Comparison of ENCODE assay signal across 8 cellular contexts in genomic region chr1:10429868-10430215, GRCh38. TPM values are rescaled to one million over a fixed set of nuclear protein-coding genes. Genes with fewer than 3 reads are reported as not detected.
DNase-seq lines count a peak whose midpoint lies in the region; ATAC-seq and TF ChIP-seq lines count a peak whose summit lies in the region.

No MANE protein-coding gene starts in this region.

- H2BK12ac ChIP-seq in H9 (ENCODE audit: insufficient read length, low read depth, low read length) = no peak overlapping the region

- CTCF ChIA-PET in WTC11 (lab: Charles Lee) = interaction anchor here (0.6 to 3.3 kb wide), 30 partner anchors 10 to 709 kb away, joined by 3 to 39 read pairs (median 4); partner anchors contain the start of genes CORT, CTNNBIP1, KIF1B and PEX14

- POLR2A ChIA-PET in WTC11 (lab: Charles Lee) = interaction anchor here (1.0 to 1.9 kb wide), 4 partner anchors 30 to 486 kb away, joined by 3 to 8 read pairs (median 6); partner anchors contain the start of genes LZIC and NMNAT1

- no peaks in the 10 kb centered on the region for H3K27me3 ChIP-seq in H9 (ENCODE audit: insufficient read depth, low read length)
- H3K27me3 ChIP-seq in hepatocyte = no peaks in the 10 kb centered on the region

- H3K23me2 ChIP-seq in H9 (ENCODE audit: insufficient read length, low read depth, low read length, poor library complexity, severe bottlenecking) = peaks cover 4% of the 10 kb centered on the region

- H3K9me3 Mint-ChIP-seq in H9 (no peaks in the 10 kb centered on the region), WTC11 (no peaks in the 10 kb centered on the region)

- no peak overlapping the region for H3K56ac ChIP-seq in H9 (ENCODE audit: insufficient read length, low read depth, low read length)

- WGBS in H9 (ENCODE audit: extremely low coverage, insufficient read length, low lambda C conversion rate) = no CpG with 5 or more reads among the region's 16 CpGs
- 47% methylated on average over 16 of the region's 16 CpGs for WGBS in hepatocyte (ENCODE audit: low lambda C conversion rate, missing lambda C conversion rate)

- H3K4me2 ChIP-seq in H9 (ENCODE audit: insufficient read depth, insufficient read length, low read length) (peak overlapping the region; percentile 81), hepatocyte (peak overlapping the region; percentile 93)

- H3K4me1 Mint-ChIP-seq in H9 (peaks cover 19 to 20% of the 10 kb centered on the region in 2 experiments), WTC11 (peaks cover 20% of the 10 kb centered on the region)

- no peaks in the 10 kb centered on the region for H3K9me3 ChIP-seq in H9 (ENCODE audit: control insufficient read depth, low read depth, low read length)
- H3K9me3 ChIP-seq in hepatocyte (ENCODE audit: low read depth) = no peaks in the 10 kb centered on the region

- H2AFZ ChIP-seq in H9 (ENCODE audit: low read length) (no peak overlapping the region), hepatocyte (peak overlapping the region; percentile 73)

- no peak overlapping the region for H3T11ph ChIP-seq in H9 (ENCODE audit: low read length)

- no peak overlapping the region for H3K14ac ChIP-seq in H9 (ENCODE audit: insufficient read depth, low read length)

- H2BK20ac ChIP-seq in H9 (ENCODE audit: low read depth, low read length, poor library complexity, severe bottlenecking) = no peak overlapping the region

- TF ChIP-seq CTCF in H9 (conservative IDR thresholded peaks at IDR 0.05) (no peak), WTC11 (IDR thresholded peaks at IDR 0.05) (no peak), hepatocyte (IDR thresholded peaks at IDR 0.05; ENCODE audit: poor library complexity) (no peak)

- H4K91ac ChIP-seq in H9 (ENCODE audit: insufficient read length, low read depth, low read length) = no peak overlapping the region

- H4K8ac ChIP-seq in H9 (replicated peaks; ENCODE audit: insufficient read length, low read depth, low read length) = no peak overlapping the region

- H3K4ac ChIP-seq in H9 (ENCODE audit: low read depth, low read length) = no peak overlapping the region

- no peak overlapping the region for H2BK15ac ChIP-seq in H9 (ENCODE audit: low read depth, low read length)

- H3K36me3 ChIP-seq in hepatocyte (replicated peaks; ENCODE audit: insufficient read depth, low read depth) = no peaks in the 10 kb centered on the region

- H3K27ac ChIP-seq in H9 (ENCODE audit: insufficient read length, low read depth, low read length) (no peak overlapping the region), hepatocyte (no peak overlapping the region), skin epidermis (peak overlapping the region in 16 of 21 experiments; percentile 25 to 81 (median 66))

- no peak overlapping the region for H2BK120ac ChIP-seq in H9 (ENCODE audit: low read depth, low read length, poor library complexity, severe bottlenecking)

- H4K5ac ChIP-seq in H9 (ENCODE audit: insufficient read length, low read depth, low read length) = no peak overlapping the region

- no peaks in the 10 kb centered on the region for H3K79me1 ChIP-seq in H9 (ENCODE audit: insufficient read depth, low read depth, low read length, poor library complexity, severe bottlenecking)

- H3K9ac ChIP-seq in H9 (ENCODE audit: extremely low read depth, insufficient read length, low read length) = peak overlapping the region; percentile 81

- no peak overlapping the region for H3K18ac ChIP-seq in H9 (ENCODE audit: insufficient read length, low read depth, low read length)

- H3K36me3 Mint-ChIP-seq in H9 (ENCODE audit: insufficient read depth in 1 of 3, low read depth in 3 of 3) (peaks cover 0 to 8% (median 1%) of the 10 kb centered on the region in 3 experiments; a peak in 3 of 7 replicates), WTC11 (no peaks in the 10 kb centered on the region)

- no peak overlapping the region for H2BK5ac ChIP-seq in H9 (ENCODE audit: insufficient read length, low read length)

- no peak overlapping the region for H2AK5ac ChIP-seq in H9 (ENCODE audit: insufficient read length, low read length)

- H3K79me2 ChIP-seq in H9 (ENCODE audit: insufficient read depth, low read length) (no peaks in the 10 kb centered on the region), hepatocyte (peaks cover 16% of the 10 kb centered on the region)

- H3K27ac Mint-ChIP-seq in H9 (0 out of 7 replicates have a peak overlapping the region, but pooled peaks of 1 of the 3 experiments have one; percentile 40), WTC11 (peak overlapping the region; percentile 92)

- H3K4me3 ChIP-seq in hepatocyte (peak overlapping the region; percentile 81), skin epidermis (peak overlapping the region; percentile 48 to 86 (median 72))

- H3K27me3 Mint-ChIP-seq in H9 (ENCODE audit: low read depth) (no peaks in the 10 kb centered on the region), WTC11 (ENCODE audit: low read depth) (no peaks in the 10 kb centered on the region)

- H3K4me1 ChIP-seq in H9 (ENCODE audit: insufficient read depth, low read length) (no peaks in the 10 kb centered on the region; the same call in 1 of the 2 replicates), hepatocyte (ENCODE audit: insufficient read depth) (peaks cover 11% of the 10 kb centered on the region)

- DNase-seq in COLO829 (ENCODE audit: low spot score) (peak; percentile 13), H9 (no peak), WTC11 (ENCODE audit: low spot score) (no peak), hepatocyte (ENCODE audit: low spot score) (no peak), NCI-H128 (lab: John Stamatoyannopoulos, UW; ENCODE audit: unreplicated experiment) (no peak), NCI-H2227 treated with DMSO at 0.1 percent for 48 hours (lab: John Stamatoyannopoulos, UW) (no peak), anterior cingulate cortex (lab: John Stamatoyannopoulos, UW) (no peak)

- H4K20me1 ChIP-seq in H9 (ENCODE audit: control insufficient read depth, insufficient read depth, insufficient read length) = no peaks in the 10 kb centered on the region
- no peaks in the 10 kb centered on the region for H4K20me1 ChIP-seq in hepatocyte (ENCODE audit: insufficient read depth, poor library complexity, severe bottlenecking)

- peak overlapping the region; percentile 76 to 90 for H3K4me3 Mint-ChIP-seq in H9
- peak overlapping the region; percentile 77 for H3K4me3 Mint-ChIP-seq in WTC11

- H3K23ac ChIP-seq in H9 (ENCODE audit: insufficient read length, low read depth, low read length) = no peak overlapping the region

- no peak for ATAC-seq in WTC11

- H3K9me2 ChIP-seq in hepatocyte (replicated peaks; ENCODE audit: insufficient read depth) = no peaks in the 10 kb centered on the region

TF ChIP-seq in WTC11, 78 proteins besides CTCF, POLR2A, EP300 and RAD21:
- TF ChIP-seq AR (CRISPR knock-in tag; IDR thresholded peaks at IDR 0.05) (no peak), KAT7 (CRISPR knock-in tag; IDR thresholded peaks at IDR 0.05; ENCODE audit: borderline replicate concordance) (0 out of 2 replicates have a peak, but pooled peaks have one; percentile 9)

RNA-seq across cellular contexts. Expression of gene CENPS, which starts 0.4 kb away (rescaled TPM):
- total RNA-seq in H9 (2021) = 16.3 and 17.8 TPM in 2 replicates
- 13.7 to 17.0 TPM (median 13.8 TPM) in 3 replicates for total RNA-seq in WTC11 (2021)
- total RNA-seq in hepatocyte = 8.8 and 11.8 TPM in 2 replicates
- polyA plus RNA-seq in hepatocyte = 20.7 and 21.1 TPM in 2 replicates

RNA-seq across cellular contexts. Expression of gene CORT, which starts 20.0 kb away (rescaled TPM):
- total RNA-seq in H9 (2021) (0.33 TPM in 1 of 2 replicates, not detected in the other), WTC11 (2021) (0.48 to 0.66 TPM (median 0.48 TPM) in 3 replicates), hepatocyte (0.13 TPM in 1 of 2 replicates, not detected in the other)
- polyA plus RNA-seq in hepatocyte = 0.19 and 0.27 TPM in 2 replicates

RNA-seq across cellular contexts. Expression of gene PGD, which starts 31.0 kb away (rescaled TPM):
- 289 and 291 TPM in 2 replicates for total RNA-seq in H9 (2021)
- 270 to 278 TPM (median 272 TPM) in 3 replicates for total RNA-seq in WTC11 (2021)
- total RNA-seq in hepatocyte = 86.8 and 103 TPM in 2 replicates
- 98.7 and 103 TPM in 2 replicates for polyA plus RNA-seq in hepatocyte

RNA-seq across cellular contexts. Expression of gene DFFA, which starts 42.5 kb away (rescaled TPM):
- total RNA-seq in H9 (2021) (94.1 and 98.2 TPM in 2 replicates), WTC11 (2021) (86.4 to 86.7 TPM (median 86.5 TPM) in 3 replicates), hepatocyte (22.1 and 24.1 TPM in 2 replicates)
- 30.0 and 33.9 TPM in 2 replicates for polyA plus RNA-seq in hepatocyte

RNA-seq across cellular contexts. Expression of gene PEX14, which starts 44.9 kb away (rescaled TPM):
- total RNA-seq in H9 (2021) = 20.7 and 23.9 TPM in 2 replicates
- 27.3 to 30.5 TPM (median 27.8 TPM) in 3 replicates for total RNA-seq in WTC11 (2021)
- total RNA-seq in hepatocyte = 8.4 and 10.0 TPM in 2 replicates
- 20.9 and 22.9 TPM in 2 replicates for polyA plus RNA-seq in hepatocyte

Comparison
In these comparisons a context has a peak if more than half of its experiments do, and no peak if none do; other contexts are left out.
1. H3K27ac ChIP-seq: peak in skin epidermis (16 of 21); none in H9 (single experiment) and hepatocyte (single experiment).